8 cellular contexts compared by ENCODE assay signal in genomic region chr1:56831874-56832693, GRCh38. TPM values are rescaled to one million over a fixed set of nuclear protein-coding genes. Genes with fewer than 3 reads are reported as not detected.
DNase-seq lines count a peak whose midpoint lies in the region; ATAC-seq and TF ChIP-seq lines count a peak whose summit lies in the region.

No MANE protein-coding gene starts in this region.

- TF ChIP-seq EP300 in Ishikawa (IDR thresholded peaks at IDR 0.05; ENCODE audit: borderline replicate concordance) (no peak), gastroesophageal sphincter (IDR thresholded peaks at IDR 0.05) (no peak), tibial nerve (IDR thresholded peaks at IDR 0.05) (no peak)

- TF ChIP-seq POLR2A in gastroesophageal sphincter (IDR thresholded peaks at IDR 0.05) (no peak), tibial nerve (IDR thresholded peaks at IDR 0.05) (no peak)

- TF ChIP-seq RAD21 in Ishikawa (IDR thresholded peaks at IDR 0.05; ENCODE audit: low read depth), result peak; percentile 95

- H3K27ac ChIP-seq in SJCRH30 (no peak overlapping the region), gastroesophageal sphincter (peak overlapping the region in 3 of 4 donors; percentile 41 to 55 (median 52)), parathyroid adenoma (no peak overlapping the region), tibial nerve (no peak overlapping the region)

- DNase-seq in COLO829 (ENCODE audit: low spot score) (peak; percentile 53), SJCRH30 (peak; percentile 27 to 81), tibial nerve (ENCODE audit: low spot score in 2 of 2) (peak in 1 of 2 donors; percentile 44)
- peak; percentile 50 for DNase-seq in activated gamma-delta T cell treated with anti-CD3 and anti-CD28 coated beads, Interleukin-2, amount 50 U/mL, for 16 hours (ENCODE audit: low read depth)

- TF ChIP-seq CTCF in gastroesophageal sphincter (IDR thresholded peaks at IDR 0.05) (peak; percentile 90 to 98 (median 96)), parathyroid adenoma (IDR thresholded peaks at IDR 0.05) (peak; percentile 90), tibial nerve (IDR thresholded peaks at IDR 0.05) (peak; percentile 75 to 96 (median 91))

- H3K4me2 ChIP-seq in parathyroid adenoma (ENCODE audit: low read length), result no peak overlapping the region

- no peaks in the 10 kb centered on the region for H3K79me2 ChIP-seq in parathyroid adenoma

- H3K4me1 ChIP-seq in SJCRH30 (no peaks in the 10 kb centered on the region), gastroesophageal sphincter (peaks cover 0 to 16% (median 0%) of the 10 kb centered on the region in 3 donors), parathyroid adenoma (no peaks in the 10 kb centered on the region), tibial nerve (no peaks in the 10 kb centered on the region)

- no peaks in the 10 kb centered on the region for H3K9me3 ChIP-seq in SJCRH30 (replicated peaks)
- no peaks in the 10 kb centered on the region for H3K9me3 ChIP-seq in gastroesophageal sphincter
- H3K9me3 ChIP-seq in parathyroid adenoma (ENCODE audit: control insufficient read depth, low read length), result no peaks in the 10 kb centered on the region
- H3K9me3 ChIP-seq in tibial nerve, result no peaks in the 10 kb centered on the region

- ATAC-seq in GM19452 (IDR thresholded peaks at IDR 0.05; ENCODE audit: unreplicated experiment) (peak; percentile 86), gastroesophageal sphincter (peak; percentile 92)

- WGBS in gastroesophageal sphincter (ENCODE audit: low coverage in 1 of 2), 2 donors, result 2% methylated on average over 8 of the region's 8 CpGs
- 13 to 14% methylated on average over 8 of the region's 8 CpGs for WGBS in tibial nerve, 2 donors

- no peak overlapping the region for H3K9ac ChIP-seq in parathyroid adenoma

- H3K4me3 ChIP-seq in SJCRH30 (no peak overlapping the region), gastroesophageal sphincter (peak overlapping the region in 1 of 2 donors; percentile 18), parathyroid adenoma (ENCODE audit: low read depth, low read length) (no peak overlapping the region), tibial nerve (no peak overlapping the region)

- H3K36me3 ChIP-seq in SJCRH30, result no peaks in the 10 kb centered on the region
- no peaks in the 10 kb centered on the region for H3K36me3 ChIP-seq in gastroesophageal sphincter
- H3K36me3 ChIP-seq in parathyroid adenoma (ENCODE audit: control insufficient read depth, insufficient read depth, low read length), result no peaks in the 10 kb centered on the region
- no peaks in the 10 kb centered on the region for H3K36me3 ChIP-seq in tibial nerve

- no peaks in the 10 kb centered on the region; the same call in 1 of the 2 replicates for H3K27me3 ChIP-seq in SJCRH30
- peaks cover 14% of the 10 kb centered on the region for H3K27me3 ChIP-seq in gastroesophageal sphincter
- no peaks in the 10 kb centered on the region for H3K27me3 ChIP-seq in parathyroid adenoma (ENCODE audit: control insufficient read depth, insufficient read depth, low read length)
- H3K27me3 ChIP-seq in tibial nerve, result peaks cover 0 to 19% of the 10 kb centered on the region in 2 donors

- no peak overlapping the region for H2AFZ ChIP-seq in parathyroid adenoma

TF ChIP-seq in Ishikawa, 13 proteins besides CTCF, POLR2A, EP300 and RAD21:
- TF ChIP-seq CREB1 (IDR thresholded peaks at IDR 0.05; ENCODE audit: low read depth) (no peak), ZBTB7A (IDR thresholded peaks at IDR 0.05; ENCODE audit: low read depth) (no peak), TCF12 (IDR thresholded peaks at IDR 0.05; ENCODE audit: low read depth) (no peak), EGR1 (IDR thresholded peaks at IDR 0.05) (no peak), TEAD4 (IDR thresholded peaks at IDR 0.05) (no peak), NFIC (IDR thresholded peaks at IDR 0.05) (no peak)
- TF ChIP-seq, protein P1, sequence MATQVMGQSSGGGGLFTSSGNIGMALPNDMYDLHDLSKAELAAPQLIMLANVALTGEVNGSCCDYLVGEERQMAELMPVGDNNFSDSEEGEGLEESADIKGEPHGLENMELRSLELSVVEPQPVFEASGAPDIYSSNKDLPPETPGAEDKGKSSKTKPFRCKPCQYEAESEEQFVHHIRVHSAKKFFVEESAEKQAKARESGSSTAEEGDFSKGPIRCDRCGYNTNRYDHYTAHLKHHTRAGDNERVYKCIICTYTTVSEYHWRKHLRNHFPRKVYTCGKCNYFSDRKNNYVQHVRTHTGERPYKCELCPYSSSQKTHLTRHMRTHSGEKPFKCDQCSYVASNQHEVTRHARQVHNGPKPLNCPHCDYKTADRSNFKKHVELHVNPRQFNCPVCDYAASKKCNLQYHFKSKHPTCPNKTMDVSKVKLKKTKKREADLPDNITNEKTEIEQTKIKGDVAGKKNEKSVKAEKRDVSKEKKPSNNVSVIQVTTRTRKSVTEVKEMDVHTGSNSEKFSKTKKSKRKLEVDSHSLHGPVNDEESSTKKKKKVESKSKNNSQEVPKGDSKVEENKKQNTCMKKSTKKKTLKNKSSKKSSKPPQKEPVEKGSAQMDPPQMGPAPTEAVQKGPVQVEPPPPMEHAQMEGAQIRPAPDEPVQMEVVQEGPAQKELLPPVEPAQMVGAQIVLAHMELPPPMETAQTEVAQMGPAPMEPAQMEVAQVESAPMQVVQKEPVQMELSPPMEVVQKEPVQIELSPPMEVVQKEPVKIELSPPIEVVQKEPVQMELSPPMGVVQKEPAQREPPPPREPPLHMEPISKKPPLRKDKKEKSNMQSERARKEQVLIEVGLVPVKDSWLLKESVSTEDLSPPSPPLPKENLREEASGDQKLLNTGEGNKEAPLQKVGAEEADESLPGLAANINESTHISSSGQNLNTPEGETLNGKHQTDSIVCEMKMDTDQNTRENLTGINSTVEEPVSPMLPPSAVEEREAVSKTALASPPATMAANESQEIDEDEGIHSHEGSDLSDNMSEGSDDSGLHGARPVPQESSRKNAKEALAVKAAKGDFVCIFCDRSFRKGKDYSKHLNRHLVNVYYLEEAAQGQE (IDR thresholded peaks at IDR 0.05; ENCODE audit: low read depth), result no peak
- TF ChIP-seq, protein P2, sequence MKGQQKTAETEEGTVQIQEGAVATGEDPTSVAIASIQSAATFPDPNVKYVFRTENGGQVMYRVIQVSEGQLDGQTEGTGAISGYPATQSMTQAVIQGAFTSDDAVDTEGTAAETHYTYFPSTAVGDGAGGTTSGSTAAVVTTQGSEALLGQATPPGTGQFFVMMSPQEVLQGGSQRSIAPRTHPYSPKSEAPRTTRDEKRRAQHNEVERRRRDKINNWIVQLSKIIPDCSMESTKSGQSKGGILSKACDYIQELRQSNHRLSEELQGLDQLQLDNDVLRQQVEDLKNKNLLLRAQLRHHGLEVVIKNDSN (IDR thresholded peaks at IDR 0.05), result no peak
TF ChIP-seq in Ishikawa: peak in this region for 0.

RNA-seq across cellular contexts. Expression of gene FYB2, which starts 12.9 kb away (rescaled TPM):
- not detected in 2 replicates for total RNA-seq in SJCRH30 (2014; rRNA removed; shearing (Covaris generic))
- under 1 TPM in 1 of 4 donors, not detected in 3; 0.64 TPM for total RNA-seq in gastroesophageal sphincter
- total RNA-seq in tibial nerve, result not detected

RNA-seq across cellular contexts. Expression of gene C8A, which starts 22.5 kb away (rescaled TPM):
- not detected in 2 replicates for total RNA-seq in SJCRH30 (2014; rRNA removed; shearing (Covaris generic))
- total RNA-seq in gastroesophageal sphincter (not detected), tibial nerve (not detected)

Comparison
In these comparisons a context has a peak if more than half of its experiments do, and no peak if none do; other contexts are left out.
1. H3K27ac ChIP-seq: peak in gastroesophageal sphincter (3 of 4); none in SJCRH30 (single experiment), parathyroid adenoma (single experiment) and tibial nerve (0 of 4).
2. Peak in every context shown above with its lines, with median percentiles within 50 percentile points of each other: CTCF ChIP-seq.